In genomic region chr1:19799233-19799876, GRCh38 we compare ENCODE assay signal across 8 cellular contexts. TPM values are rescaled to one million over a fixed set of nuclear protein-coding genes. Genes with fewer than 3 reads are reported as not detected.
DNase-seq lines count a peak whose midpoint lies in the region; ATAC-seq and TF ChIP-seq lines count a peak whose summit lies in the region.

No MANE protein-coding gene starts in this region.

- H3K4me2 ChIP-seq in mesendoderm (ENCODE audit: low read length) = peak overlapping the region; percentile 22

- H2BK15ac ChIP-seq in mesendoderm (replicated peaks; ENCODE audit: low read depth) = no peak overlapping the region

- DNase-seq in CD14-positive monocyte (ENCODE audit: low spot score) (no peak), Kasumi-1 (lab: John Stamatoyannopoulos, UW) (peak; percentile 22 to 30), dermis blood vessel endothelial cell (peak; percentile 52), mesendoderm (no peak), NCI-H748 (lab: John Stamatoyannopoulos, UW; ENCODE audit: unreplicated experiment) (no peak)
- peak; percentile 31 to 43 for DNase-seq in activated CD4-positive, alpha-beta T cell treated with anti-CD3 and anti-CD28 coated beads for 24 hours (ENCODE audit: low read depth in 2 of 2)
- DNase-seq in stimulated activated CD8-positive, alpha-beta memory T cell treated with anti-CD3 and anti-CD28 coated beads, Interleukin-4, amount 100 ng/mL, for 1 hour (ENCODE audit: low read depth in 2 of 2, low spot score in 1 of 2) = peak; percentile 3 to 10

- H3K4me3 ChIP-seq in mesendoderm (ENCODE audit: low read length) = no peak overlapping the region

- H3K27ac ChIP-seq in mesendoderm (ENCODE audit: low read depth, low read length) = no peak overlapping the region

- peak overlapping the region; percentile 67 for H4K8ac ChIP-seq in mesendoderm (ENCODE audit: low read depth, low read length)

- H2AK5ac ChIP-seq in mesendoderm (ENCODE audit: low read length) = no peak overlapping the region

- H3K23ac ChIP-seq in mesendoderm (ENCODE audit: low read length) = no peak overlapping the region

- intact Hi-C loops in CD14-positive monocyte (cut with micrococcal nuclease) = no loop called here

- H3K36me3 ChIP-seq in mesendoderm (ENCODE audit: control insufficient read depth, insufficient read depth, low read length) = no peaks in the 10 kb centered on the region

- H3K56ac ChIP-seq in mesendoderm (ENCODE audit: low read length) = peak overlapping the region; percentile 86

- no peak overlapping the region for H2BK120ac ChIP-seq in mesendoderm (ENCODE audit: low read depth, low read length)

- no peaks in the 10 kb centered on the region for H3K27me3 ChIP-seq in mesendoderm (ENCODE audit: insufficient read depth, low read length, poor library complexity)

- peaks cover 36% of the 10 kb centered on the region for H3K4me1 Mint-ChIP-seq in CD14-positive monocyte

- no peak for TF ChIP-seq CTCF in CD14-positive monocyte (IDR thresholded peaks at IDR 0.05)

- H3K9me3 Mint-ChIP-seq in CD14-positive monocyte = peaks cover 0 to 5% (median 2%) of the 10 kb centered on the region in 7 donors

- peak overlapping the region; percentile 59 for H3K9ac ChIP-seq in mesendoderm (ENCODE audit: low read length)

- no peak overlapping the region for H2BK5ac ChIP-seq in mesendoderm (ENCODE audit: low read length)

- WGBS in mesendoderm (ENCODE audit: extremely low coverage, insufficient coverage, low lambda C conversion rate) = no CpG with 5 or more reads among the region's 38 CpGs

- H3K4me3 Mint-ChIP-seq in CD14-positive monocyte = peak overlapping the region; percentile 85 to 91

- H4K5ac ChIP-seq in mesendoderm (ENCODE audit: low read length) = no peak overlapping the region

- ATAC-seq in GM19467 (IDR thresholded peaks at IDR 0.05; ENCODE audit: unreplicated experiment) = peak; percentile 66

- no peaks in the 10 kb centered on the region for H3K4me1 ChIP-seq in mesendoderm (ENCODE audit: control insufficient read depth, low read depth, low read length)

- H3K36me3 Mint-ChIP-seq in CD14-positive monocyte = peaks cover 10 to 12% of the 10 kb centered on the region in 2 donors

- no peaks in the 10 kb centered on the region for H3K79me2 ChIP-seq in mesendoderm (ENCODE audit: control insufficient read depth, insufficient read depth, low read length)

- H3K18ac ChIP-seq in mesendoderm (ENCODE audit: low read length) = peak overlapping the region; percentile 52

- no peaks in the 10 kb centered on the region for H3K79me1 ChIP-seq in mesendoderm (ENCODE audit: low read length)

- H3K27ac Mint-ChIP-seq in CD14-positive monocyte = peak overlapping the region; percentile 75 to 89 (median 84)

- peaks cover 0 to 2% (median 2%) of the 10 kb centered on the region in 3 donors for H3K27me3 Mint-ChIP-seq in CD14-positive monocyte (ENCODE audit: low read depth in 3 of 3)

- H3K4ac ChIP-seq in mesendoderm (ENCODE audit: low read depth, low read length) = peak overlapping the region; percentile 73

RNA-seq across cellular contexts. Expression of gene TMCO4, which starts 0.4 kb away (rescaled TPM):
- polyA plus RNA-seq in CD14-positive monocyte = 1 to 10 TPM; 6.9 to 7.9 TPM
- total RNA-seq in dermis blood vessel endothelial cell = 10.6 and 11.4 TPM in 2 replicates
- 7.0 TPM for polyA plus RNA-seq in mesendoderm (2013, experiment 1 of 2)
- polyA plus RNA-seq in mesendoderm (2013, experiment 2 of 2) = 8.0 TPM

RNA-seq across cellular contexts. Expression of gene RNF186, which starts 15.7 kb away (rescaled TPM):
- not detected for polyA plus RNA-seq in CD14-positive monocyte
- total RNA-seq in dermis blood vessel endothelial cell = not detected in 2 replicates
- not detected for polyA plus RNA-seq in mesendoderm (2013, experiment 1 of 2)
- polyA plus RNA-seq in mesendoderm (2013, experiment 2 of 2) = not detected

Comparison
In these comparisons a context has a peak if more than half of its experiments do, and no peak if none do; other contexts are left out.
1. DNase-seq: peak in Kasumi-1 (2 of 2), activated CD4-positive, alpha-beta T cell treated with anti-CD3 and anti-CD28 coated beads for 24 hours (2 of 2), dermis blood vessel endothelial cell (single experiment) and stimulated activated CD8-positive, alpha-beta memory T cell treated with anti-CD3 and anti-CD28 coated beads, Interleukin-4, amount 100 ng/mL, for 1 hour (2 of 2); none in CD14-positive monocyte (single experiment), mesendoderm (single experiment) and NCI-H748 (single experiment).